ENCODE assay signal across 8 cellular contexts in genomic region chr20:34302723-34303528, GRCh38. TPM values are rescaled to one million over a fixed set of nuclear protein-coding genes. Genes with fewer than 3 reads are reported as not detected.
A peak's percentile ranks its signal among the peaks of the same experiment; 100 is the strongest.
DNase-seq lines count a peak whose midpoint lies in the region; ATAC-seq and TF ChIP-seq lines count a peak whose summit lies in the region.

AHCY (minus strand) TSS chr20:34303355; CDS start chr20:34303270, 85 bp downstream.

- peak in 1 of 2 donors; percentile 41 for TF ChIP-seq POLR2A in vagina (IDR thresholded peaks at IDR 0.05)

- peak within 1 kb of the TSS; percentile 81 for H3K4me3 ChIP-seq in right cardiac atrium (ENCODE audit: low read length)
- H3K4me3 ChIP-seq in vagina: peak within 1 kb of the TSS; percentile 80 to 100

- ATAC-seq in GM18498 (IDR thresholded peaks at IDR 0.05; ENCODE audit: unreplicated experiment) (peak; percentile 89), HG02938 (IDR thresholded peaks at IDR 0.05; ENCODE audit: unreplicated experiment) (peak; percentile 89), right cardiac atrium (peak; percentile 98)

- no peaks in the 10 kb centered on the region for H3K9me3 ChIP-seq in right cardiac atrium (ENCODE audit: control insufficient read depth, low read length)
- no peaks in the 10 kb centered on the region for H3K9me3 ChIP-seq in vagina

- WGBS in right cardiac atrium: under 1% methylated on average over 79 of the region's 79 CpGs

- DNase-seq in NCI-H187 (lab: John Stamatoyannopoulos, UW): peak; percentile 94 to 96
- DNase-seq in T-helper 2 cell: peak; percentile 86 to 95 (median 90)
- peak; percentile 71 to 99 (median 94) for DNase-seq in anterior cingulate cortex (lab: John Stamatoyannopoulos, UW)
- peak; percentile 98 to 99 (median 98) for DNase-seq in right cardiac atrium
- peak; percentile 93 for DNase-seq in putamen (ENCODE audit: low spot score)
- DNase-seq in vagina (ENCODE audit: extremely low spot score in 2 of 2): peak; percentile 98

- H3K27me3 ChIP-seq in right cardiac atrium (ENCODE audit: control insufficient read depth, insufficient read depth) (no peaks in the 10 kb centered on the region), vagina (no peaks in the 10 kb centered on the region)

- H3K27ac ChIP-seq in right cardiac atrium (ENCODE audit: low read length) (peak within 1 kb of the TSS; percentile 95), vagina (peak within 1 kb of the TSS; percentile 91)

- TF ChIP-seq CTCF in vagina (IDR thresholded peaks at IDR 0.05): peak in 1 of 3 experiments; percentile 2

- H3K36me3 ChIP-seq in vagina: no peaks in the 10 kb centered on the region

- H3K4me1 ChIP-seq in right cardiac atrium (ENCODE audit: control insufficient read depth, insufficient read depth, low read length): peaks cover 13% of the 10 kb centered on the region
- peaks cover 22% of the 10 kb centered on the region for H3K4me1 ChIP-seq in vagina

- intact Hi-C loops in right cardiac atrium (cut with DNase I) (no loop called here), vagina (cut with DNase I) (no loop called here)

RNA-seq across cellular contexts. Expression of gene AHCY, which starts in this region (rescaled TPM):
- 10 to 100 TPM; 48.0 to 77.1 (median 64.5) TPM for total RNA-seq in right cardiac atrium
- polyA plus RNA-seq in right cardiac atrium: 64.3 TPM
- total RNA-seq in vagina: 98.2 TPM

Comparison
In these comparisons a context has a peak if more than half of its experiments do, and no peak if none do; other contexts are left out.
1. Peak in every context shown above with its lines: DNase-seq, ATAC-seq, H3K4me3 ChIP-seq and H3K27ac ChIP-seq.